Comparison of ENCODE assay signal across 1 cellular context in the genomic region with DNA sequence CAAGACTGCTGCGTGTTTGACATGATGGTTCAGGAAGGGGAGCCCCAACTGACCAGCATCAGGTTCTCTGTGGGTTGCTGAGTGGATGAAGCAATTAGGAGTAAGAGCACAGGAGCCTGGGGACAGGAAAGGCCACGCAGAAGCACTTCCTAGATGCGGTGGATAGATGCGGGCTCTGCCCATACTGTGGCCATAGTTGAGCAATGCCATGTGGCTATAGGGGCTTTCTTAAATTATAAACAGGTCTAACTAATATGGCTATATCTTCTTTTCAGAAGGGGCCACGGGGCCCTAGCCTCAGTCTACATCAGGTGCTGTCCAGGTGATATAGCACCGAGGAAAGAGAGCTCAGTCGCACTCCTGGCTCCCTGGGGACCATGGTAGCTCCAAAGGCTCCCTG.
A peak's percentile ranks its signal among the peaks of the same experiment; 100 is the strongest.
TF ChIP-seq lines count a peak whose summit lies in the region.

No MANE protein-coding gene starts in this region.

TF ChIP-seq in K562, 482 proteins besides CTCF, POLR2A, EP300 and RAD21 (continued from another document):
- TF ChIP-seq ILK (tag; IDR thresholded peaks at IDR 0.05; ENCODE audit: borderline replicate concordance, low read depth) (no peak), ZNF347 (CRISPR knock-in tag; IDR thresholded peaks at IDR 0.05; ENCODE audit: low read depth) (no peak), NELFE (IDR thresholded peaks at IDR 0.05; ENCODE audit: insufficient read depth, insufficient read length) (no peak), ZNF133 (CRISPR knock-in tag; IDR thresholded peaks at IDR 0.05) (no peak), STAT5A (IDR thresholded peaks at IDR 0.05; ENCODE audit: borderline replicate concordance, low read length) (no peak), NFIX (CRISPR knock-in tag; IDR thresholded peaks at IDR 0.05; ENCODE audit: low read depth) (no peak), TCF7 (IDR thresholded peaks at IDR 0.05; ENCODE audit: borderline replicate concordance) (no peak), FOXA3 (CRISPR knock-in tag; conservative IDR thresholded peaks at IDR 0.05 in 1 of 2, IDR thresholded peaks at IDR 0.05 in 1 of 2) (no peak), NR2C2 (CRISPR knock-in tag; IDR thresholded peaks at IDR 0.05) (no peak), NR2C2 (tag; IDR thresholded peaks at IDR 0.05) (0 out of 2 replicates have a peak, but pooled peaks have one; percentile 16), FOXK2 (conservative IDR thresholded peaks at IDR 0.05 in 1 of 2, IDR thresholded peaks at IDR 0.05 in 1 of 2; ENCODE audit: low read depth in 2 of 2) (no peak), RBM39 (optimal IDR thresholded peaks at IDR 0.05; ENCODE audit: low read depth, low read length) (no peak), ETV1 (tag; conservative IDR thresholded peaks at IDR 0.05; ENCODE audit: low read depth) (no peak), ZNF696 (CRISPR knock-in tag; conservative IDR thresholded peaks at IDR 0.05) (no peak), TCF7L2 (IDR thresholded peaks at IDR 0.05; ENCODE audit: low read depth, low read length) (no peak), RBBP5 (IDR thresholded peaks at IDR 0.05; ENCODE audit: borderline replicate concordance, insufficient read depth, low read length, poor library complexity, severe bottlenecking) (no peak), RHOXF2B (CRISPR knock-in tag; conservative IDR thresholded peaks at IDR 0.05) (no peak), ZBTB7A (IDR thresholded peaks at IDR 0.05; ENCODE audit: borderline replicate concordance, control insufficient read depth, low read depth, low read length) (no peak), ZNF175 (CRISPR knock-in tag; IDR thresholded peaks at IDR 0.05; ENCODE audit: low read depth) (peak; percentile 51; the same call in 1 of the 2 replicates), THRAP3 (IDR thresholded peaks at IDR 0.05; ENCODE audit: borderline replicate concordance) (no peak), COPS2 (conservative IDR thresholded peaks at IDR 0.05) (no peak), NR3C1 (CRISPR knock-in tag; IDR thresholded peaks at IDR 0.05) (no peak), RBM14 (IDR thresholded peaks at IDR 0.05; ENCODE audit: borderline replicate concordance, insufficient read depth, low read depth, low read length) (no peak), CEBPG (CRISPR knock-in tag; IDR thresholded peaks at IDR 0.05) (no peak), CEBPG (tag; conservative IDR thresholded peaks at IDR 0.05 in 1 of 2, IDR thresholded peaks at IDR 0.05 in 1 of 2) (peak in 1 of 2 experiments; percentile 49; a peak in 1 of 4 replicates), GABPA (tag; conservative IDR thresholded peaks at IDR 0.05; ENCODE audit: low read depth) (no peak), RBM22 (IDR thresholded peaks at IDR 0.05; ENCODE audit: low read depth, low read length, poor library complexity, severe bottlenecking) (no peak)
- TF ChIP-seq, protein P1, sequence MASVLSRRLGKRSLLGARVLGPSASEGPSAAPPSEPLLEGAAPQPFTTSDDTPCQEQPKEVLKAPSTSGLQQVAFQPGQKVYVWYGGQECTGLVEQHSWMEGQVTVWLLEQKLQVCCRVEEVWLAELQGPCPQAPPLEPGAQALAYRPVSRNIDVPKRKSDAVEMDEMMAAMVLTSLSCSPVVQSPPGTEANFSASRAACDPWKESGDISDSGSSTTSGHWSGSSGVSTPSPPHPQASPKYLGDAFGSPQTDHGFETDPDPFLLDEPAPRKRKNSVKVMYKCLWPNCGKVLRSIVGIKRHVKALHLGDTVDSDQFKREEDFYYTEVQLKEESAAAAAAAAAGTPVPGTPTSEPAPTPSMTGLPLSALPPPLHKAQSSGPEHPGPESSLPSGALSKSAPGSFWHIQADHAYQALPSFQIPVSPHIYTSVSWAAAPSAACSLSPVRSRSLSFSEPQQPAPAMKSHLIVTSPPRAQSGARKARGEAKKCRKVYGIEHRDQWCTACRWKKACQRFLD (CRISPR knock-in tag; IDR thresholded peaks at IDR 0.05): no peak
- TF ChIP-seq, protein P2, sequence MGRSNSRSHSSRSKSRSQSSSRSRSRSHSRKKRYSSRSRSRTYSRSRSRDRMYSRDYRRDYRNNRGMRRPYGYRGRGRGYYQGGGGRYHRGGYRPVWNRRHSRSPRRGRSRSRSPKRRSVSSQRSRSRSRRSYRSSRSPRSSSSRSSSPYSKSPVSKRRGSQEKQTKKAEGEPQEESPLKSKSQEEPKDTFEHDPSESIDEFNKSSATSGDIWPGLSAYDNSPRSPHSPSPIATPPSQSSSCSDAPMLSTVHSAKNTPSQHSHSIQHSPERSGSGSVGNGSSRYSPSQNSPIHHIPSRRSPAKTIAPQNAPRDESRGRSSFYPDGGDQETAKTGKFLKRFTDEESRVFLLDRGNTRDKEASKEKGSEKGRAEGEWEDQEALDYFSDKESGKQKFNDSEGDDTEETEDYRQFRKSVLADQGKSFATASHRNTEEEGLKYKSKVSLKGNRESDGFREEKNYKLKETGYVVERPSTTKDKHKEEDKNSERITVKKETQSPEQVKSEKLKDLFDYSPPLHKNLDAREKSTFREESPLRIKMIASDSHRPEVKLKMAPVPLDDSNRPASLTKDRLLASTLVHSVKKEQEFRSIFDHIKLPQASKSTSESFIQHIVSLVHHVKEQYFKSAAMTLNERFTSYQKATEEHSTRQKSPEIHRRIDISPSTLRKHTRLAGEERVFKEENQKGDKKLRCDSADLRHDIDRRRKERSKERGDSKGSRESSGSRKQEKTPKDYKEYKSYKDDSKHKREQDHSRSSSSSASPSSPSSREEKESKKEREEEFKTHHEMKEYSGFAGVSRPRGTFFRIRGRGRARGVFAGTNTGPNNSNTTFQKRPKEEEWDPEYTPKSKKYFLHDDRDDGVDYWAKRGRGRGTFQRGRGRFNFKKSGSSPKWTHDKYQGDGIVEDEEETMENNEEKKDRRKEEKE (IDR thresholded peaks at IDR 0.05; ENCODE audit: borderline replicate concordance in 1 of 2, control insufficient read depth in 1 of 2, low read depth in 2 of 2, low read length in 1 of 2): no peak
- TF ChIP-seq, protein P3, sequence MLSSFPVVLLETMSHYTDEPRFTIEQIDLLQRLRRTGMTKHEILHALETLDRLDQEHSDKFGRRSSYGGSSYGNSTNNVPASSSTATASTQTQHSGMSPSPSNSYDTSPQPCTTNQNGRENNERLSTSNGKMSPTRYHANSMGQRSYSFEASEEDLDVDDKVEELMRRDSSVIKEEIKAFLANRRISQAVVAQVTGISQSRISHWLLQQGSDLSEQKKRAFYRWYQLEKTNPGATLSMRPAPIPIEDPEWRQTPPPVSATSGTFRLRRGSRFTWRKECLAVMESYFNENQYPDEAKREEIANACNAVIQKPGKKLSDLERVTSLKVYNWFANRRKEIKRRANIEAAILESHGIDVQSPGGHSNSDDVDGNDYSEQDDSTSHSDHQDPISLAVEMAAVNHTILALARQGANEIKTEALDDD (IDR thresholded peaks at IDR 0.05): no peak
- TF ChIP-seq, protein P4, sequence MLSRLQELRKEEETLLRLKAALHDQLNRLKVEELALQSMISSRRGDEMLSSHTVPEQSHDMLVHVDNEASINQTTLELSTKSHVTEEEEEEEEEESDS (CRISPR knock-in tag; IDR thresholded peaks at IDR 0.05): no peak
- TF ChIP-seq, protein P5, sequence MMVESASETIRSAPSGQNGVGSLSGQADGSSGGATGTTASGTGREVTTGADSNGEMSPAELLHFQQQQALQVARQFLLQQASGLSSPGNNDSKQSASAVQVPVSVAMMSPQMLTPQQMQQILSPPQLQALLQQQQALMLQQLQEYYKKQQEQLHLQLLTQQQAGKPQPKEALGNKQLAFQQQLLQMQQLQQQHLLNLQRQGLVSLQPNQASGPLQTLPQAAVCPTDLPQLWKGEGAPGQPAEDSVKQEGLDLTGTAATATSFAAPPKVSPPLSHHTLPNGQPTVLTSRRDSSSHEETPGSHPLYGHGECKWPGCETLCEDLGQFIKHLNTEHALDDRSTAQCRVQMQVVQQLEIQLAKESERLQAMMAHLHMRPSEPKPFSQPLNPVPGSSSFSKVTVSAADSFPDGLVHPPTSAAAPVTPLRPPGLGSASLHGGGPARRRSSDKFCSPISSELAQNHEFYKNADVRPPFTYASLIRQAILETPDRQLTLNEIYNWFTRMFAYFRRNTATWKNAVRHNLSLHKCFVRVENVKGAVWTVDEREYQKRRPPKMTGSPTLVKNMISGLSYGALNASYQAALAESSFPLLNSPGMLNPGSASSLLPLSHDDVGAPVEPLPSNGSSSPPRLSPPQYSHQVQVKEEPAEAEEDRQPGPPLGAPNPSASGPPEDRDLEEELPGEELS (CRISPR knock-in tag; IDR thresholded peaks at IDR 0.05; ENCODE audit: borderline replicate concordance): no peak
- TF ChIP-seq, protein P6, sequence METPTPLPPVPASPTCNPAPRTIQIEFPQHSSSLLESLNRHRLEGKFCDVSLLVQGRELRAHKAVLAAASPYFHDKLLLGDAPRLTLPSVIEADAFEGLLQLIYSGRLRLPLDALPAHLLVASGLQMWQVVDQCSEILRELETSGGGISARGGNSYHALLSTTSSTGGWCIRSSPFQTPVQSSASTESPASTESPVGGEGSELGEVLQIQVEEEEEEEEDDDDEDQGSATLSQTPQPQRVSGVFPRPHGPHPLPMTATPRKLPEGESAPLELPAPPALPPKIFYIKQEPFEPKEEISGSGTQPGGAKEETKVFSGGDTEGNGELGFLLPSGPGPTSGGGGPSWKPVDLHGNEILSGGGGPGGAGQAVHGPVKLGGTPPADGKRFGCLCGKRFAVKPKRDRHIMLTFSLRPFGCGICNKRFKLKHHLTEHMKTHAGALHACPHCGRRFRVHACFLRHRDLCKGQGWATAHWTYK (CRISPR knock-in tag; IDR thresholded peaks at IDR 0.05): no peak
